Comparison of ENCODE assay signal across 8 cellular contexts in the genomic region with DNA sequence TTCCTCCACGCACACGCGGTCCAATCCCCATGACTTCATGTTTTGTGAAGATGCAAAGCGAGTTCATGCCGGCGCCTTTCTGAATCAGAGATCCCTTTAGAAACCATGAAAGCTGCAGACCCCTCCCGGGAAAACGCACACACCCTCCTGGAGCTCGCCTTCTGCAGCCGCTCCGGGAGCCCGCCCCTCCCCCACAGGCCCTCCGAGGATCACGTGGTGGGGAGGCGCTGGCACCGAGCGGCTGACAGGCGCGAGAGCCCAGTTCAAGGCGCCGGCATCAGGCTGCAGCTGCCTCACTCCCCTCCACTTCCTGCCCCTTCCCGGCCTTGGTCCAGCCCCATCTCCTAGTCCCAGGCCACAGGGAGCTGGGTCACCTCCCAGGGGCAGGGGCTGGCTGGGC. TPM values are rescaled to one million over a fixed set of nuclear protein-coding genes. Genes with fewer than 3 reads are reported as not detected.
A peak's percentile ranks its signal among the peaks of the same experiment; 100 is the strongest.
DNase-seq lines count a peak whose midpoint lies in the region; ATAC-seq, FAIRE-seq and TF ChIP-seq lines count a peak whose summit lies in the region.
"Not testable (repeated sequence)": the region's sequence is repeated elsewhere in the genome, so short reads cannot be mapped to it uniquely, and the experiment has no call there.
"Had no signal": no experiment of that assay in that cellular context is flagged by ENCODE, and none has a peak within 500 bp of the region (broad histone marks: within the 10 kb centered on the region; RNA-seq: fewer than 3 reads in every experiment).

No MANE protein-coding gene starts in this region.

- H3K4me2 ChIP-seq in IMR-90 (ENCODE audit: low read depth, low read length): peak overlapping the region; percentile 44; the same call in 1 of the 2 replicates
- H3K4me2 ChIP-seq in GM12878 (ENCODE audit: control insufficient read depth, insufficient read depth): not testable (repeated sequence)

- H3K4me3 Mint-ChIP-seq in activated CD4-positive, alpha-beta memory T cell treated with anti-CD3 and anti-CD28 coated beads for 36 hours: not testable (repeated sequence)

- DNase-seq in IMR-90; GM12878 (ENCODE audit: low read depth, low spot score); suprapubic skin (ENCODE audit: low spot score in 2 of 2): not testable (repeated sequence)
- peak; percentile 57 for DNase-seq in activated CD4-positive, alpha-beta memory T cell treated with anti-CD3 and anti-CD28 coated beads for 36 hours
- DNase-seq in head of caudate nucleus (peak in 41 of 42 donors; percentile 76 to 95 (median 86)), right lobe of liver (peak in 1 of 3 donors; percentile 56), posterior vena cava (ENCODE audit: low spot score) (peak; percentile 90)

- WGBS in IMR-90 (ENCODE audit: extremely low coverage in 2 of 2, insufficient read length in 1 of 2), 2 experiments: 0% methylated on average over 7 of the region's 22 CpGs; no CpG with 5 or more reads in 1 of the 2 experiments
- 5% methylated on average over 22 of the region's 22 CpGs for WGBS in GM12878 (ENCODE audit: insufficient coverage, insufficient replicate concordance, low lambda C conversion rate, missing lambda C conversion rate)
- WGBS in right lobe of liver (ENCODE audit: insufficient coverage, low coverage, low lambda C conversion rate, missing lambda C conversion rate): 20% methylated on average over 2 of the region's 22 CpGs
- 2% methylated on average over 21 of the region's 22 CpGs for WGBS in suprapubic skin

- not testable (repeated sequence) for TF ChIP-seq CTCF in IMR-90 (conservative IDR thresholded peaks at IDR 0.05; ENCODE audit: low read depth, low read length); GM12878 (IDR thresholded peaks at IDR 0.05 in 2 of 3, conservative IDR thresholded peaks at IDR 0.05 in 1 of 3; ENCODE audit: control insufficient read depth in 2 of 3, extremely low read depth in 1 of 3, insufficient read depth in 1 of 3, low read depth in 3 of 3, low read length in 3 of 3); right lobe of liver (IDR thresholded peaks at IDR 0.05); suprapubic skin (IDR thresholded peaks at IDR 0.05)

- intact Hi-C loops in IMR-90 (cut with micrococcal nuclease); activated CD4-positive, alpha-beta memory T cell treated with anti-CD3 and anti-CD28 coated beads for 36 hours (cut with micrococcal nuclease); right lobe of liver (cut with DNase I); posterior vena cava (cut with DNase I): not testable (repeated sequence)
- intact Hi-C loops in GM12878 (cut with micrococcal nuclease; ENCODE audit: unreplicated experiment) (loop anchor here (5.0 kb wide), 1 partner anchor 91 kb away; a partner anchor contains a TSS), head of caudate nucleus (cut with DNase I) (loop anchor here (10.0 kb wide), 1 partner anchor 88 kb away; a partner anchor contains a TSS)

- ATAC-seq in IMR-90 (ENCODE audit: low read depth) (peak; percentile 52), GM12878 (peak; percentile 55), right lobe of liver (peak; percentile 57 to 69 (median 58))

- not testable (repeated sequence) for H4K8ac ChIP-seq in IMR-90 (ENCODE audit: low read depth in 2 of 2, low read length in 2 of 2)

- H3K4me3 ChIP-seq in IMR-90 (ENCODE audit: insufficient read depth, low read depth, low read length); GM12878; right lobe of liver: not testable (repeated sequence)
- peak overlapping the region; percentile 68 for H3K4me3 ChIP-seq in suprapubic skin

- H2BK120ac ChIP-seq in IMR-90 (ENCODE audit: low read depth, low read length): not testable (repeated sequence)

- not testable (repeated sequence) for H3K27ac Mint-ChIP-seq in activated CD4-positive, alpha-beta memory T cell treated with anti-CD3 and anti-CD28 coated beads for 36 hours

- H4K20me1 ChIP-seq in IMR-90 (ENCODE audit: insufficient read depth, low read length); GM12878 (ENCODE audit: control insufficient read depth, insufficient read depth): not testable (repeated sequence)

- H3K23ac ChIP-seq in IMR-90 (ENCODE audit: low read depth, low read length): not testable (repeated sequence)

- TF ChIP-seq RAD21 in IMR-90 (IDR thresholded peaks at IDR 0.05; ENCODE audit: low read length); GM12878 (IDR thresholded peaks at IDR 0.05; ENCODE audit: insufficient read depth, low read depth, low read length): not testable (repeated sequence)

- dilution Hi-C loops in IMR-90 (cut with HindIII; ENCODE audit: low sequenced_read_pairs, unreplicated experiment): not testable (repeated sequence)

- H3K9me1 ChIP-seq in IMR-90 (ENCODE audit: insufficient read depth, low read length): not testable (repeated sequence)

- not testable (repeated sequence) for H3K27me3 Mint-ChIP-seq in activated CD4-positive, alpha-beta memory T cell treated with anti-CD3 and anti-CD28 coated beads for 36 hours

- not testable (repeated sequence) for H3K27ac ChIP-seq in IMR-90 (ENCODE audit: insufficient read depth, low read length); GM12878 (ENCODE audit: control insufficient read depth, insufficient read depth); right lobe of liver; suprapubic skin

- not testable (repeated sequence) for H3K9ac ChIP-seq in IMR-90 (ENCODE audit: low read depth, low read length); GM12878 (ENCODE audit: control insufficient read depth, insufficient read depth, low read length)

- H4K91ac ChIP-seq in IMR-90 (ENCODE audit: insufficient read depth, low read depth, low read length): not testable (repeated sequence)

- H2BK5ac ChIP-seq in IMR-90 (ENCODE audit: low read depth, low read length, poor library complexity, severe bottlenecking): not testable (repeated sequence)

- not testable (repeated sequence) for H2AFZ ChIP-seq in IMR-90 (replicated peaks; ENCODE audit: low read length, poor library complexity); GM12878 (ENCODE audit: control insufficient read depth, low read depth, low read length)

- H2BK20ac ChIP-seq in IMR-90 (ENCODE audit: low read depth, low read length): not testable (repeated sequence)

- not testable (repeated sequence) for H2BK15ac ChIP-seq in IMR-90 (ENCODE audit: low read depth, low read length)

- H3K14ac ChIP-seq in IMR-90 (replicated peaks; ENCODE audit: low read depth, low read length): not testable (repeated sequence)

- not testable (repeated sequence) for TF ChIP-seq EP300 in GM12878 (IDR thresholded peaks at IDR 0.05; ENCODE audit: borderline replicate concordance in 1 of 2, control insufficient read depth in 1 of 2, low read depth in 2 of 2, low read length in 2 of 2); suprapubic skin (IDR thresholded peaks at IDR 0.05)

- H3K4me1 ChIP-seq in IMR-90 (ENCODE audit: control insufficient read depth, insufficient read depth, low read length); GM12878 (ENCODE audit: control insufficient read depth, insufficient read depth, low read length); right lobe of liver: not testable (repeated sequence)
- H3K4me1 ChIP-seq in suprapubic skin: peaks cover 25% of the 10 kb centered on the region

- not testable (repeated sequence) for H3K9me3 Mint-ChIP-seq in activated CD4-positive, alpha-beta memory T cell treated with anti-CD3 and anti-CD28 coated beads for 36 hours

- H2AK9ac ChIP-seq in IMR-90 (replicated peaks; ENCODE audit: low read depth, low read length, poor library complexity): not testable (repeated sequence)

- not testable (repeated sequence) for H3K79me2 ChIP-seq in GM12878 (ENCODE audit: control insufficient read depth, insufficient read depth, low read length)

- SMC1A ChIA-PET in GM12878 (lab: Charles Lee; ENCODE audit: uncharacterized antibody, unreplicated experiment): not testable (repeated sequence)

- in situ Hi-C loops in IMR-90 (cut with MboI; ENCODE audit: low sequenced_read_pairs); GM12878 (cut with MboI): not testable (repeated sequence)

- H3K27me3 ChIP-seq in IMR-90 (ENCODE audit: control insufficient read depth, insufficient read depth, low read length): peaks cover 14% of the 10 kb centered on the region
- not testable (repeated sequence) for H3K27me3 ChIP-seq in GM12878 (replicated peaks in 1 of 2; ENCODE audit: control insufficient read depth in 2 of 2, insufficient read depth in 2 of 2, low read length in 1 of 2); right lobe of liver; suprapubic skin

- not testable (repeated sequence) for H3K4ac ChIP-seq in IMR-90 (ENCODE audit: low read depth, low read length)

- not testable (repeated sequence) for TF ChIP-seq POLR2A in IMR-90 (IDR thresholded peaks at IDR 0.05; ENCODE audit: low read depth, low read length); GM12878 (IDR thresholded peaks at IDR 0.05; ENCODE audit: low read depth, low read length); right lobe of liver (IDR thresholded peaks at IDR 0.05); suprapubic skin (IDR thresholded peaks at IDR 0.05)

- H3K4me1 Mint-ChIP-seq in activated CD4-positive, alpha-beta memory T cell treated with anti-CD3 and anti-CD28 coated beads for 36 hours (ENCODE audit: low read depth): not testable (repeated sequence)

- RAD21 ChIA-PET in GM12878 (lab: Charles Lee; ENCODE audit: unreplicated experiment): not testable (repeated sequence)

- H3K56ac ChIP-seq in IMR-90 (ENCODE audit: extremely low read depth, insufficient read depth, low read length): not testable (repeated sequence)

- H2AK5ac ChIP-seq in IMR-90 (ENCODE audit: low read depth, low read length): not testable (repeated sequence)

- H3K9me3 ChIP-seq in IMR-90 (ENCODE audit: control insufficient read depth, insufficient read depth, low read length); GM12878 (replicated peaks; ENCODE audit: control insufficient read depth, insufficient read depth, low read length); right lobe of liver; suprapubic skin: not testable (repeated sequence)

- not testable (repeated sequence) for H3K79me1 ChIP-seq in IMR-90 (ENCODE audit: low read depth in 1 of 2, low read length in 2 of 2)

- not testable (repeated sequence) for H3K18ac ChIP-seq in IMR-90 (ENCODE audit: low read depth, low read length)

- POLR2A ChIA-PET in IMR-90 (lab: Charles Lee; ENCODE audit: unreplicated experiment); activated CD4-positive, alpha-beta memory T cell treated with anti-CD3 and anti-CD28 coated beads for 36 hours (lab: Charles Lee); GM12878 (lab: Charles Lee): not testable (repeated sequence)

- FAIRE-seq in GM12878 (lab: Jason Lieb, UNC): peak; percentile 87

- not testable (repeated sequence) for BruUV-seq in IMR-90 (replicated peaks; lab: Mats Ljungman, UMichigan); GM12878 (replicated peaks; lab: Mats Ljungman, UMichigan)

- CTCF ChIA-PET in IMR-90 (lab: Yijun Ruan, JAX); activated CD4-positive, alpha-beta memory T cell treated with anti-CD3 and anti-CD28 coated beads for 36 hours (lab: Charles Lee); GM12878 (lab: Yijun Ruan, JAX): not testable (repeated sequence)

- not testable (repeated sequence) for H3K36me3 ChIP-seq in IMR-90 (ENCODE audit: control insufficient read depth, insufficient read depth, low read length); GM12878 (ENCODE audit: control insufficient read depth in 2 of 2, insufficient read depth in 2 of 2, low read length in 1 of 2); right lobe of liver; suprapubic skin

- H4K5ac ChIP-seq in IMR-90 (ENCODE audit: low read depth, low read length): not testable (repeated sequence)

- not testable (repeated sequence) for H3K36me3 Mint-ChIP-seq in activated CD4-positive, alpha-beta memory T cell treated with anti-CD3 and anti-CD28 coated beads for 36 hours

RNA-seq across cellular contexts. Expression of a gene that starts 1.5 kb away (rescaled TPM):
- total RNA-seq in IMR-90 (2012; rRNA removed): not detected in 2 replicates
- 0.12 TPM in 1 of 2 replicates, not detected in the other for polyA plus RNA-seq in IMR-90 (2012; rRNA removed)
- polyA plus RNA-seq in IMR-90 (2012; cell fraction: cytosol; rRNA removed): not detected in 2 replicates
- polyA plus RNA-seq in IMR-90 (2012; cell fraction: nucleus; rRNA removed; ENCODE audit: low replicate concordance): 0.51 and 0.70 TPM in 2 replicates
- total RNA-seq in activated CD4-positive, alpha-beta memory T cell treated with anti-CD3 and anti-CD28 coated beads for 36 hours: under 1 TPM; 0.34 to 0.67 TPM
- total RNA-seq in GM12878 (2013; cell fraction: nucleolus; rRNA removed): 0.86 and 1.4 TPM in 2 replicates
- total RNA-seq in GM12878 (2014; rRNA removed): not detected in 2 replicates
- not detected in 2 replicates for total RNA-seq in GM12878 (2014; rRNA removed; fragmentation: Illumina TruSeq; extraction: Trizol)
- 0.13 TPM in 1 of 2 replicates, not detected in the other for total RNA-seq in GM12878 (2021)
- polyA plus RNA-seq in GM12878 (2011; ENCODE audit: low read depth): 0.25 TPM
- not detected in 2 replicates for polyA plus RNA-seq in GM12878 (2011; rRNA removed)
- 0.13 TPM in 1 of 2 replicates, not detected in the other for polyA plus RNA-seq in GM12878 (2011; cell fraction: cytosol; rRNA removed)
- polyA plus RNA-seq in GM12878 (2011; cell fraction: nucleus; rRNA removed): 0.59 and 0.63 TPM in 2 replicates
- 0.20 and 0.55 TPM in 2 replicates for polyA plus RNA-seq in GM12878 (2012)
- polyA plus RNA-seq in GM12878 (2014; fragmentation: Illumina TruSeq; extraction: Trizol): 0.01 TPM in 1 of 2 replicates, not detected in the other
- polyA plus RNA-seq in GM12878 (2014; fragmentation: Nextera tagmentation; extraction: Ambion mirVana): under 1 TPM in 1 of 2 experiments, not detected in 1; 0.09 TPM
- polyA plus RNA-seq in GM12878 (2014; rRNA removed): 0.10 TPM in 1 of 2 replicates, not detected in the other
- not detected for polyA plus RNA-seq in GM12878 (2016; fragmentation: Nextera tagmentation; extraction: Ambion mirVana)
- 0.44 TPM in 1 of 2 replicates, not detected in the other for polyA minus RNA-seq in GM12878 (2011; rRNA and poly(A)+ RNA removed)
- polyA minus RNA-seq in GM12878 (2011; cell fraction: cytosol; rRNA and poly(A)+ RNA removed): not detected in 2 replicates
- polyA minus RNA-seq in GM12878 (2011; cell fraction: nucleus; rRNA and poly(A)+ RNA removed): not detected in 2 replicates
- total RNA-seq in right lobe of liver: 1 to 10 TPM in 5 of 6 experiments, under 1 TPM in 1; 0.56 to 5.1 (median 2.8) TPM
- total RNA-seq in posterior vena cava: 10 to 100 TPM in 1 of 2 donors, 1 to 10 TPM in 1; 9.1 to 14.9 TPM
- total RNA-seq in suprapubic skin: 10 to 100 TPM in 3 of 4 donors, 1 to 10 TPM in 1; 9.3 to 35.2 (median 19.4) TPM
- polyA plus RNA-seq: CD14-positive monocyte had no signal
